Comparison of ENCODE assay signal across 31 cellular contexts in the genomic region with DNA sequence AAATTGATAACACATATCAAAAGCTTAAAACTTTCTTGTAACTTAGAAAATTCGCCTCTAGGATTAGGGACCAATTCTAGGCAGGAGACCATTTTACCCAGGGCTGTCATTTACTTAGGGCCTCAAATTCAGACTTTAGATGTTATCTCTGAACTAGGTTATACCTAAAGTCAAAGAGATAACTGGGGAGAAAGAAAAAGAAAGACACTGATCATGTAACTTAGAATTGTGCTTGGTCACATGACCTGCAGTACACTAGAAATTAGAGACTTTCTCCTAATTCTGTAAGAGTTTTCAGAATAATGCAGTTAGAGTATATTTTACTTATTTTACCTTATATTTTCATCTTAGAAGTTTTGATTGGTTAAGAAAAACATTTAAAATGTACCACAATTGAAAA. TPM values are rescaled to one million over a fixed set of nuclear protein-coding genes. Genes with fewer than 3 reads are reported as not detected.
"Had no signal": no experiment of that assay in that cellular context is flagged by ENCODE, and none has a peak within 500 bp of the region (broad histone marks: within the 10 kb centered on the region; RNA-seq: fewer than 3 reads in every experiment).

No MANE protein-coding gene starts in this region.

- H3K9me3 Mint-ChIP-seq: dendritic cell treated with granulocyte-macrophage colony-stimulating factor and Interleukin-4, amounts not matched to agents 40 ng/mL and 50 ng/mL, for 4 days; endodermal cell; memory B cell; mesothelial cell of epicardium; natural killer cell treated with Interleukin-12 subunit alpha and Interleukin-12 subunit beta and Interleukin-15 and Interleukin-18, amount 100 ng/mL, for 72 hours; neural progenitor cell; stimulated activated naive CD8-positive, alpha-beta T cell treated with anti-CD3 and anti-CD28 coated beads, Interleukin-15, amount 100 ng/mL, for 72 hours had no signal

- ATAC-seq: esophagus mucosa; gastrocnemius medialis; left lobe of liver; mucosa of descending colon; natural killer cell treated with Interleukin-12 subunit alpha and Interleukin-12 subunit beta and Interleukin-15 and Interleukin-18, amount 100 ng/mL, for 72 hours; sciatic nerve had no signal

- H3K4me2 ChIP-seq: smooth muscle cell had no signal

- H3K4me3 Mint-ChIP-seq: dendritic cell treated with granulocyte-macrophage colony-stimulating factor and Interleukin-4, amounts not matched to agents 40 ng/mL and 50 ng/mL, for 4 days; endodermal cell; memory B cell; mesothelial cell of epicardium; naive B cell had no signal

- H3K4me1 Mint-ChIP-seq: mesothelial cell of epicardium had no signal

- H3K4me1 ChIP-seq: prostate gland, right atrium auricular region, suprapubic skin, thyroid gland, vagina had no signal

- FAIRE-seq: kidney had no signal

- H2AFZ ChIP-seq: neural progenitor cell had no signal

- H3K4me3 ChIP-seq: gastrocnemius medialis, lung, mucosa of descending colon, neural progenitor cell, prostate gland, right atrium auricular region, smooth muscle cell, suprapubic skin, thyroid gland, vagina had no signal

- H3K27ac Mint-ChIP-seq: dendritic cell treated with granulocyte-macrophage colony-stimulating factor and Interleukin-4, amounts not matched to agents 40 ng/mL and 50 ng/mL, for 4 days; endodermal cell; mesothelial cell of epicardium had no signal

- H3K36me3 Mint-ChIP-seq: memory B cell; mesothelial cell of epicardium; naive B cell; natural killer cell treated with Interleukin-12 subunit alpha and Interleukin-12 subunit beta and Interleukin-15 and Interleukin-18, amount 100 ng/mL, for 72 hours; neural progenitor cell had no signal

- H3K27me3 ChIP-seq: gastrocnemius medialis, neural progenitor cell, right atrium auricular region, suprapubic skin, thyroid gland, vagina had no signal

- H3K27ac ChIP-seq: epithelial cell of prostate, gastrocnemius medialis, neural progenitor cell, prostate gland, right atrium auricular region, suprapubic skin, thyroid gland, vagina had no signal

- H3K9me3 ChIP-seq: gastrocnemius medialis, mucosa of descending colon, prostate gland, right atrium auricular region, suprapubic skin, thyroid gland, vagina had no signal

- DNase-seq: effector CD8-positive, alpha-beta T cell; endodermal cell; foreskin fibroblast; gastrocnemius medialis; head of caudate nucleus; kidney; mucosa of descending colon; naive B cell; stimulated activated CD4-positive, alpha-beta T cell treated with anti-CD3 and anti-CD28 coated beads, Interleukin-12 subunit alpha, Interleukin-12 subunit beta, amount 100 ng/mL, for 4 hours; stimulated activated CD4-positive, alpha-beta T cell treated with anti-CD3 and anti-CD28 coated beads, Interleukin-1b, Interleukin-23, amount 100 ng/mL, for 48 hours; stimulated activated CD4-positive, alpha-beta T cell treated with anti-CD3 and anti-CD28 coated beads, Interleukin-4, amount 100 ng/mL, for 1 hour; stimulated activated CD8-positive, alpha-beta memory T cell treated with anti-CD3 and anti-CD28 coated beads, Interleukin-4, amount 100 ng/mL, for 48 hours; stimulated activated naive CD4-positive, alpha-beta T cell; stimulated activated naive CD8-positive, alpha-beta T cell treated with anti-CD3 and anti-CD28 coated beads, Interleukin-15, amount 100 ng/mL, for 72 hours; thyroid gland; trophoblast cell had no signal

- H3K9ac ChIP-seq: neural progenitor cell had no signal

- H3K36me3 ChIP-seq: neural progenitor cell, prostate gland, right atrium auricular region, suprapubic skin, thyroid gland, vagina had no signal

- H3K27me3 Mint-ChIP-seq: dendritic cell treated with granulocyte-macrophage colony-stimulating factor and Interleukin-4, amounts not matched to agents 40 ng/mL and 50 ng/mL, for 4 days; stimulated activated naive CD8-positive, alpha-beta T cell treated with anti-CD3 and anti-CD28 coated beads, Interleukin-15, amount 100 ng/mL, for 72 hours had no signal

RNA-seq across cellular contexts. Expression of gene ASB4, which starts 16.7 kb away (rescaled TPM):
- polyA plus RNA-seq: smooth muscle cell had no signal
